29 cellular contexts compared by ENCODE assay signal in the genomic region with DNA sequence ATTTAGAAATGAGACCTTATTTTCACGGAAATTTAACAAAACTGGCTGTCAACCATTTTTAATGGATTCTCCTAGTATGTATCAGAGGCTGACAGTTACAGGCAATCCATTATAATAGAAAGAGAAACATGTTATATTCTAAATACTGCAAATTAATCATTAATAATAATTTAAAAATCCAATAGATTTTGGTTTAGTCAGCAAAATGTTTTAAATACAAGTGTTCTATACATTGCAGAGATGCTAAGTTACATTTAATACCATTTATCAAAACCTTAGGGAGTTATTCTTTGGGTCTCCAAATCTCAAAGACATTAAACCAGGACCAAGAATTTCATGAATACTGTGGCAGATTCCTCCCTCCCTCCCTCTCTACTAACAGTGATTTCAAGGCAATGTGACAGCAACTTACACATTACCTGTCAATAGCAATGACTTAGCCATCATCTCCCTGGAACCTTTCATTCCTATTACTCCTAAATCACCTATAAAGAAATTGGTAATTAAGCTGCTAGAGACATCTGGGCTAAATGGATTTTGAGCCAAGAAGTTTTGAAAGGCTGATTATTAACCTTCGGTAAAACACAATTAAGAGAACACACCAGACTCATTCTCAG.
"Had no signal": no experiment of that assay in that cellular context is flagged by ENCODE, and none has a peak within 500 bp of the region (broad histone marks: within the 10 kb centered on the region; RNA-seq: fewer than 3 reads in every experiment).

No MANE protein-coding gene starts in this region.

- H3K4me2 ChIP-seq: neural progenitor cell, smooth muscle cell had no signal

- ATAC-seq: naive thymus-derived CD8-positive, alpha-beta T cell; natural killer cell treated with Interleukin-12 subunit alpha and Interleukin-12 subunit beta and Interleukin-15 and Interleukin-18, amount 100 ng/mL, for 72 hours; psoas muscle; right cardiac atrium; sciatic nerve; stimulated activated naive CD8-positive, alpha-beta T cell treated with anti-CD3 and anti-CD28 coated beads, Interleukin-15, amount 100 ng/mL, for 72 hours; stimulated activated naive CD8-positive, alpha-beta T cell treated with anti-CD3 and anti-CD28 coated beads, Interleukin-15, Interleukin-2, amounts not matched to agents 100 U/mL and 50 U/mL, for 24 hours; upper lobe of right lung had no signal

- H3K9me3 ChIP-seq: ovary, psoas muscle, spleen, suprapubic skin, testis, tibial artery, transverse colon, upper lobe of right lung, uterus had no signal

- H3K27ac ChIP-seq: neural progenitor cell, ovary, parathyroid adenoma, psoas muscle, skin epidermis, spleen, suprapubic skin, testis, tibial artery, transverse colon, upper lobe of right lung, uterus had no signal

- H3K27me3 ChIP-seq: neural progenitor cell, ovary, spleen, suprapubic skin, testis, tibial artery, transverse colon, upper lobe of right lung, uterus had no signal

- H3K79me2 ChIP-seq: parathyroid adenoma had no signal

- H2AFZ ChIP-seq: neural progenitor cell, parathyroid adenoma had no signal

- H3K4me3 ChIP-seq: neural progenitor cell, ovary, psoas muscle, skin epidermis, smooth muscle cell, spleen, suprapubic skin, testis, tibial artery, transverse colon, upper lobe of right lung, uterus had no signal

- H3K9ac ChIP-seq: neural progenitor cell, parathyroid adenoma had no signal

- H3K36me3 ChIP-seq: neural progenitor cell, ovary, spleen, suprapubic skin, tibial artery, transverse colon, upper lobe of right lung, uterus had no signal

- H3K4me1 ChIP-seq: neural progenitor cell, parathyroid adenoma, psoas muscle, spleen, suprapubic skin, testis, tibial artery, upper lobe of right lung, uterus had no signal

- DNase-seq: naive thymus-derived CD8-positive, alpha-beta T cell; nephron progenitor cell; occipital lobe; ovary; posterior cingulate gyrus; psoas muscle; right cardiac atrium; spleen; stimulated activated CD4-positive, alpha-beta T cell treated with anti-CD3 and anti-CD28 coated beads, Interleukin-12 subunit alpha, Interleukin-12 subunit beta, amount 100 ng/mL, for 4 hours; stimulated activated CD4-positive, alpha-beta T cell treated with anti-CD3 and anti-CD28 coated beads, Interleukin-1b, Interleukin-23, amount 100 ng/mL, for 48 hours; stimulated activated CD4-positive, alpha-beta T cell treated with anti-CD3 and anti-CD28 coated beads, Interleukin-4, amount 100 ng/mL, for 1 hour; stimulated activated CD4-positive, alpha-beta T cell treated with anti-CD3 and anti-CD28 coated beads, Interleukin-4, amount 100 ng/mL, for 4 hours; stimulated activated CD8-positive, alpha-beta memory T cell treated with anti-CD3 and anti-CD28 coated beads, Interleukin-4, amount 100 ng/mL, for 48 hours; stimulated activated naive CD4-positive, alpha-beta T cell; stimulated activated naive CD8-positive, alpha-beta T cell treated with anti-CD3 and anti-CD28 coated beads, Interleukin-15, amount 100 ng/mL, for 72 hours; stimulated activated naive CD8-positive, alpha-beta T cell treated with anti-CD3 and anti-CD28 coated beads, Interleukin-15, Interleukin-2, amounts not matched to agents 100 U/mL and 50 U/mL, for 24 hours; substantia nigra; testis; tibial artery; transverse colon; upper lobe of right lung; uterus had no signal
